ENCODE assay signal across 6 cellular contexts in genomic region chr9:14843163-14843562, GRCh38.
"Had no signal": no experiment of that assay in that cellular context is flagged by ENCODE, and none has a peak within 500 bp of the region (broad histone marks: within the 10 kb centered on the region; RNA-seq: fewer than 3 reads in every experiment).

No MANE protein-coding gene starts in this region.

- H3K4me3 ChIP-seq: GM23338 had no signal

- ATAC-seq: GM23338 had no signal

- DNase-seq: H9, HCEC 1CT, KBM-7 had no signal

- H3K27ac ChIP-seq: KMS-11 had no signal

- H3K9me3 Mint-ChIP-seq: GM23338 had no signal

- H3K4me1 Mint-ChIP-seq: GM23338, H9, IgD-negative memory B cell had no signal

- H3K27ac Mint-ChIP-seq: GM23338, IgD-negative memory B cell had no signal

- H3K36me3 Mint-ChIP-seq: IgD-negative memory B cell had no signal

- H2AFZ ChIP-seq: GM23338 had no signal

- H3K4me3 Mint-ChIP-seq: GM23338, H9, IgD-negative memory B cell had no signal

- H3K9ac ChIP-seq: KMS-11 had no signal

- H3K4me2 ChIP-seq: GM23338, KMS-11 had no signal
